In genomic region chr5:1919209-1919566, GRCh38 we compare ENCODE assay signal across 1 cellular context.
TF ChIP-seq lines count a peak whose summit lies in the region.

No MANE protein-coding gene starts in this region.

TF ChIP-seq in HCT116, 20 proteins besides CTCF, POLR2A, EP300 and RAD21 (continued from another document):
- TF ChIP-seq REST (IDR thresholded peaks at IDR 0.05; ENCODE audit: low read depth), result no peak
